Comparison of ENCODE assay signal across 35 cellular contexts in the genomic region with DNA sequence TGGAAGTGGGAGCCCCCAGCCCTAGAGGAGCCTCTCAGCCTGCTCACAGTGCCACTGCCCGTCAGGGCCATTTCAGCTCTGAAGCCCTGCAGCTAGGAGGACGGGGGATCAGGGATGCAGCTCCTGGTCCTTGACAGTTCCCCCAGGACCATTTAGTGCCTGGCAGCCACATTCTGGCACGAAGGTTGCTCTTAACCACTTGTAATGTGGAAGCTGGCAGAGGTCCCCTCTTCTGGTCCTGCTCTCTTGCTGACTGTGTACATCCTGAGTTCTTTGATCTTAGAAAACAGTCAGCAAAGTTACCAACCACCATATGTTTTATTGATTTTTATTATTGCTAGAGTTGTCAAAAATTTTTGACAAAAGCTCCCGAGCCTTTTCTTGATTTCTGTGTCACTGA. TPM values are rescaled to one million over a fixed set of nuclear protein-coding genes. Genes with fewer than 3 reads are reported as not detected.
"Had no signal": no experiment of that assay in that cellular context is flagged by ENCODE, and none has a peak within 500 bp of the region (broad histone marks: within the 10 kb centered on the region; RNA-seq: fewer than 3 reads in every experiment).

No MANE protein-coding gene starts in this region.

- H3K27ac ChIP-seq: KMS-11, PC-9, RWPE1, SJCRH30, SK-N-MC had no signal

- H3K4me3 ChIP-seq: PC-9, SJCRH30, SK-N-MC had no signal

- H3K9me3 ChIP-seq: SJCRH30 had no signal

- H3K27me3 ChIP-seq: SJCRH30 had no signal

- DNase-seq: Karpas-422, KBM-7, MM.1S, MV-4-11, NCI-H1105, NCI-H1417 treated with DMSO at 0.1 percent for 48 hours, NCI-H1436 treated with DMSO at 0.1 percent for 48 hours, NCI-H1694 treated with DMSO at 0.1 percent for 48 hours, NCI-H187 treated with DMSO at 0.1 percent for 48 hours, NCI-H2029, NCI-H2081, NCI-H2171 treated with DMSO at 0.1 percent for 48 hours, NCI-H2227 treated with DMSO at 0.1 percent for 48 hours, NCI-H345, NCI-H446, NCI-H510A treated with DMSO at 0.1 percent for 48 hours, NCI-H524 treated with DMSO at 0.1 percent for 48 hours, NCI-H526 treated with DMSO at 0.1 percent for 48 hours, NCI-H774, PC-9, SHP77, SIG-M5, SJCRH30, T-cell had no signal

- H3K9ac ChIP-seq: KMS-11 had no signal

- ATAC-seq: Panc1, SK-N-SH treated with all-trans-retinoic acid at 6 μM for 48 hours, T-cell had no signal

- H3K4me2 ChIP-seq: KMS-11, PC-9 had no signal

- H3K4me1 ChIP-seq: SJCRH30 had no signal

- H2AFZ ChIP-seq: PC-9 had no signal

RNA-seq across cellular contexts. Expression of gene GSTT4, which starts 50.0 kb away (rescaled TPM):
- total RNA-seq: LHCN-M2, MCF 10A, NCI-H460, OCI-LY7, PC-9, RPMI7951, SJCRH30, SK-MEL-5, T-cell had no signal
